Comparison of ENCODE assay signal across 23 cellular contexts in the genomic region with DNA sequence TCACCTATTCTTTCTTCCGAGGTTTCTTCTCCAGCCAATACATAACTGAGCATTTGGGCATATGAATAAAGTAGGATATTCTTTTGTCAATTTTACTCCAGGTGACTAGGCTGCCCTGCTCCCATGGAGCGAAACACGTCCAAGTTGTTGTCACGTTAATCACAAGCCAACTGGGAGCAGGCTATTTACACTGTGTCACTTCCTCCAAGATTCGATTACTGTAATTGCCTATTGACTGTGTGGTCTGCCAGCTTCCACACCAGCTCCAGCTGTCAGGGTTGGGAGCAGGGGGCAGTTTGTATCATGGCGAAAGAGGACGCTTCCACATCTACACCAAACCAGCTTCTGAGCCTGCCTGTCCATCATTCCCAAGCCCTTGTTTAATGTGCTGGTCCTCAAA.
DNase-seq lines count a peak whose midpoint lies in the region; ATAC-seq and TF ChIP-seq lines count a peak whose summit lies in the region.
"Had no signal": no experiment of that assay in that cellular context is flagged by ENCODE, and none has a peak within 500 bp of the region (broad histone marks: within the 10 kb centered on the region; RNA-seq: fewer than 3 reads in every experiment).

No MANE protein-coding gene starts in this region.

- ATAC-seq in body of pancreas: peak; percentile 68
- ATAC-seq in GM21528 (IDR thresholded peaks at IDR 0.05; ENCODE audit: low FRiP score, unreplicated experiment): no peak
- ATAC-seq: activated CD8-positive, alpha-beta T cell treated with anti-CD3 and anti-CD28 coated beads for 36 hours; gastroesophageal sphincter; GM12878 had no signal

- H3K36me3 ChIP-seq in body of pancreas (replicated peaks in 1 of 2; ENCODE audit: insufficient read depth in 1 of 2, low read depth in 2 of 2): no peaks in the 10 kb centered on the region
- H3K36me3 ChIP-seq: gastroesophageal sphincter, thyroid gland had no signal

- intact Hi-C loops in body of pancreas (cut with DNase I): no loop called here

- TF ChIP-seq POLR2A in body of pancreas (IDR thresholded peaks at IDR 0.05): no peak

- no peaks in the 10 kb centered on the region for H3K27me3 ChIP-seq in body of pancreas
- H3K27me3 ChIP-seq: gastroesophageal sphincter, thyroid gland had no signal

- peaks cover 15% of the 10 kb centered on the region for H3K4me1 ChIP-seq in body of pancreas
- H3K4me1 ChIP-seq: gastroesophageal sphincter, thyroid gland had no signal

- TF ChIP-seq CTCF in body of pancreas (IDR thresholded peaks at IDR 0.05) (no peak), progenitor cell of endocrine pancreas (IDR thresholded peaks at IDR 0.05; ENCODE audit: unreplicated experiment) (no peak), GM13976 (IDR thresholded peaks at IDR 0.05; ENCODE audit: borderline replicate concordance, control extremely low read depth, extremely low read depth, insufficient read depth, missing control alignments) (no peak)

- peaks cover 5% of the 10 kb centered on the region for H3K9me3 Mint-ChIP-seq in progenitor cell of endocrine pancreas (ENCODE audit: low read depth)
- H3K9me3 Mint-ChIP-seq: activated CD8-positive, alpha-beta T cell treated with anti-CD3 and anti-CD28 coated beads for 36 hours had no signal

- H3K36me3 Mint-ChIP-seq in progenitor cell of endocrine pancreas (ENCODE audit: insufficient read depth): no peaks in the 10 kb centered on the region
- H3K36me3 Mint-ChIP-seq: CD4-positive, alpha-beta memory T cell had no signal

- WGBS in body of pancreas, 2 donors: 10 to 19% methylated on average over 7 of the region's 7 CpGs

- DNase-seq in NCI-H2107 treated with DMSO at 0.1 percent for 48 hours (lab: John Stamatoyannopoulos, UW; ENCODE audit: unreplicated experiment) (peak; percentile 11), NCI-H2107 (lab: John Stamatoyannopoulos, UW) (no peak), NCI-H2196 (lab: John Stamatoyannopoulos, UW; ENCODE audit: unreplicated experiment) (peak; percentile 46), body of pancreas (peak; percentile 19 to 53 (median 46)), progenitor cell of endocrine pancreas (ENCODE audit: low spot score, unreplicated experiment) (no peak), HuH-7 (ENCODE audit: low spot score) (no peak), GM13976 (ENCODE audit: low spot score) (no peak)
- DNase-seq: 8988T; activated CD8-positive, alpha-beta T cell treated with anti-CD3 and anti-CD28 coated beads for 36 hours; activated gamma-delta T cell; CD4-positive, alpha-beta memory T cell; DND-41; effector CD8-positive, alpha-beta T cell; Karpas-422; NCI-H226; stimulated activated CD4-positive, alpha-beta T cell treated with anti-CD3 and anti-CD28 coated beads, Interleukin-2, amount 100 ng/mL, for 48 hours; stimulated activated naive CD4-positive, alpha-beta T cell treated with Interleukin-2 at 50 U/mL for 16 hours; T1000; thyroid gland had no signal

- peak overlapping the region; percentile 9 for H3K27ac Mint-ChIP-seq in progenitor cell of endocrine pancreas
- H3K27ac Mint-ChIP-seq: activated CD8-positive, alpha-beta T cell treated with anti-CD3 and anti-CD28 coated beads for 36 hours; CD4-positive, alpha-beta memory T cell had no signal

- peaks cover 5% of the 10 kb centered on the region for H3K4me1 Mint-ChIP-seq in progenitor cell of endocrine pancreas (ENCODE audit: low read depth)
- H3K4me1 Mint-ChIP-seq: CD4-positive, alpha-beta memory T cell had no signal

- H3K9me3 ChIP-seq in body of pancreas: no peaks in the 10 kb centered on the region
- H3K9me3 ChIP-seq: gastroesophageal sphincter, thyroid gland had no signal

- H3K4me3 Mint-ChIP-seq in progenitor cell of endocrine pancreas (ENCODE audit: low read depth): no peak overlapping the region
- H3K4me3 Mint-ChIP-seq: activated CD8-positive, alpha-beta T cell treated with anti-CD3 and anti-CD28 coated beads for 36 hours; CD4-positive, alpha-beta memory T cell had no signal

- H3K4me3 ChIP-seq in body of pancreas: no peak overlapping the region
- H3K4me3 ChIP-seq: gastroesophageal sphincter, GM12878, lung, thyroid gland had no signal

- in situ Hi-C loops in GM13976 (cut with MboI; ENCODE audit: low sequenced_read_pairs, unreplicated experiment): no loop called here

- no peak overlapping the region for H3K27ac ChIP-seq in body of pancreas
- H3K27ac ChIP-seq: gastroesophageal sphincter, thyroid gland had no signal

- no peaks in the 10 kb centered on the region for H3K27me3 Mint-ChIP-seq in progenitor cell of endocrine pancreas

Comparison
In these comparisons a context has a peak if more than half of its experiments do, and no peak if none do; other contexts are left out.
1. DNase-seq: peak in NCI-H2107 treated with DMSO at 0.1 percent for 48 hours (single experiment), NCI-H2196 (single experiment) and body of pancreas (4 of 4); none in NCI-H2107 (single experiment), progenitor cell of endocrine pancreas (single experiment), HuH-7 (single experiment) and GM13976 (single experiment).